8 cellular contexts compared by ENCODE assay signal in genomic region chr19:38850231-38850975, GRCh38. TPM values are rescaled to one million over a fixed set of nuclear protein-coding genes. Genes with fewer than 3 reads are reported as not detected.
DNase-seq lines count a peak whose midpoint lies in the region; ATAC-seq and TF ChIP-seq lines count a peak whose summit lies in the region.

No MANE protein-coding gene starts in this region.

- intact Hi-C loops in esophagus squamous epithelium (cut with DNase I), result no loop called here

- H3K27ac ChIP-seq in DND-41 (ENCODE audit: low read length) (peak overlapping the region; percentile 93), KOPT-K1 (ENCODE audit: low read depth, low read length, poor library complexity, severe bottlenecking) (peak overlapping the region; percentile 99), Peyer's patch (peak overlapping the region; percentile 100), esophagus squamous epithelium (peak overlapping the region; percentile 100), muscle layer of duodenum (ENCODE audit: low read length) (peak overlapping the region; percentile 98)

- TF ChIP-seq POLR2A in Peyer's patch (IDR thresholded peaks at IDR 0.05), result peak; percentile 91 to 99
- TF ChIP-seq POLR2A in esophagus squamous epithelium (IDR thresholded peaks at IDR 0.05), result peak in 3 of 4 donors; percentile 82 to 98 (median 95)

- peak; percentile 84 for ATAC-seq in DND-41 (ENCODE audit: insufficient read depth, low read depth)
- peak; percentile 55 for ATAC-seq in GM21825 (IDR thresholded peaks at IDR 0.05; ENCODE audit: unreplicated experiment)

- H3K36me3 ChIP-seq in DND-41 (ENCODE audit: insufficient read depth, low read length) (peaks cover 37% of the 10 kb centered on the region), KOPT-K1 (ENCODE audit: insufficient read depth, low read length) (peaks cover 37% of the 10 kb centered on the region), Peyer's patch (peaks cover 0 to 24% (median 4%) of the 10 kb centered on the region in 3 donors), esophagus squamous epithelium (peaks cover 18 to 25% (median 23%) of the 10 kb centered on the region in 3 donors), muscle layer of duodenum (ENCODE audit: control insufficient read depth in 1 of 2, insufficient read depth in 2 of 2, low read length in 2 of 2) (peaks cover 16 to 26% of the 10 kb centered on the region in 2 donors)

- peaks cover 48% of the 10 kb centered on the region for H3K79me2 ChIP-seq in DND-41 (ENCODE audit: insufficient read depth, low read length)

- H3K4me2 ChIP-seq in DND-41 (ENCODE audit: insufficient read depth, low read length), result peak overlapping the region; percentile 92

- H3K9me3 ChIP-seq in DND-41 (ENCODE audit: insufficient read depth, low read length, severe bottlenecking), result no peaks in the 10 kb centered on the region
- H3K9me3 ChIP-seq in KOPT-K1 (ENCODE audit: insufficient read depth, low read length, poor library complexity, severe bottlenecking), result no peaks in the 10 kb centered on the region
- no peaks in the 10 kb centered on the region for H3K9me3 ChIP-seq in Peyer's patch
- no peaks in the 10 kb centered on the region for H3K9me3 ChIP-seq in esophagus squamous epithelium
- H3K9me3 ChIP-seq in muscle layer of duodenum (ENCODE audit: control insufficient read depth in 1 of 2, low read length in 2 of 2), result no peaks in the 10 kb centered on the region

- WGBS in esophagus squamous epithelium, 2 donors, result 0 to 1% methylated on average over 20 to 31 of the region's 38 CpGs

- peaks cover 36% of the 10 kb centered on the region for H4K20me1 ChIP-seq in DND-41 (ENCODE audit: insufficient read depth, low read length)

- peaks cover 55% of the 10 kb centered on the region for H3K4me1 ChIP-seq in DND-41 (ENCODE audit: insufficient read depth, low read length)
- peaks cover 0 to 26% (median 22%) of the 10 kb centered on the region in 4 donors for H3K4me1 ChIP-seq in Peyer's patch
- H3K4me1 ChIP-seq in esophagus squamous epithelium, result peaks cover 32 to 60% (median 41%) of the 10 kb centered on the region in 3 donors
- peaks cover 12 to 44% of the 10 kb centered on the region in 2 donors for H3K4me1 ChIP-seq in muscle layer of duodenum (ENCODE audit: control insufficient read depth in 1 of 2, insufficient read depth in 2 of 2, low read length in 2 of 2)

- H2AFZ ChIP-seq in DND-41 (ENCODE audit: low read depth, low read length), result peak overlapping the region; percentile 72

- H3K4me3 ChIP-seq in DND-41 (ENCODE audit: low read depth in 1 of 2, low read length in 2 of 2) (peak overlapping the region; percentile 40 to 78), Peyer's patch (peak overlapping the region; percentile 94 to 100 (median 96)), esophagus squamous epithelium (peak overlapping the region; percentile 80 to 100 (median 91)), muscle layer of duodenum (ENCODE audit: low read depth in 1 of 2, low read length in 2 of 2) (peak overlapping the region; percentile 70 to 85)

- H3K27me3 ChIP-seq in DND-41 (ENCODE audit: insufficient read depth, low read length, poor library complexity), result no peaks in the 10 kb centered on the region
- H3K27me3 ChIP-seq in Peyer's patch, result no peaks in the 10 kb centered on the region
- no peaks in the 10 kb centered on the region for H3K27me3 ChIP-seq in esophagus squamous epithelium
- no peaks in the 10 kb centered on the region for H3K27me3 ChIP-seq in muscle layer of duodenum (ENCODE audit: low read depth, low read length)

- TF ChIP-seq CTCF in DND-41 (IDR thresholded peaks at IDR 0.05; ENCODE audit: borderline replicate concordance, extremely low read depth, low read length, poor library complexity, severe bottlenecking) (peak; percentile 15), Peyer's patch (IDR thresholded peaks at IDR 0.05) (peak; percentile 7 to 55 (median 42)), esophagus squamous epithelium (IDR thresholded peaks at IDR 0.05) (peak in 4 of 6 experiments; percentile 25 to 50 (median 42))

- peak overlapping the region; percentile 99 for H3K9ac ChIP-seq in DND-41 (ENCODE audit: low read depth, low read length)

- DNase-seq in DND-41 (peak; percentile 100), Peyer's patch (peak; percentile 98 to 100 (median 100)), activated T-helper 1 cell treated with Interleukin-2 at 50 U/mL for 16 hours (ENCODE audit: low read depth) (peak; percentile 98), esophagus squamous epithelium (lab: John Stamatoyannopoulos, UW) (peak; percentile 100)
- peak; percentile 95 for DNase-seq in stimulated activated CD8-positive, alpha-beta memory T cell treated with anti-CD3 and anti-CD28 coated beads, Interleukin-7, amount 100 ng/mL, for 24 hours (ENCODE audit: low read depth)

RNA-seq across cellular contexts. Expression of gene HNRNPL, which starts 0.6 kb away (rescaled TPM):
- 100 to 1,000 TPM; 149 to 229 (median 186) TPM for total RNA-seq in Peyer's patch
- total RNA-seq in esophagus squamous epithelium, result 100 to 1,000 TPM; 136 to 186 (median 167) TPM

RNA-seq across cellular contexts. Expression of gene ECH1, which starts 18.8 kb away (rescaled TPM):
- total RNA-seq in Peyer's patch, result 100 to 1,000 TPM; 138 to 276 (median 156) TPM
- total RNA-seq in esophagus squamous epithelium, result 100 to 1,000 TPM in 1 of 4 donors, 10 to 100 TPM in 3; 63.4 to 129 (median 85.9) TPM

RNA-seq across cellular contexts. Expression of gene RINL, which starts 27.7 kb away (rescaled TPM):
- total RNA-seq in Peyer's patch (10 to 100 TPM in 1 of 4 donors, 1 to 10 TPM in 3; 4.6 to 22.3 (median 7.2) TPM), esophagus squamous epithelium (10 to 100 TPM in 1 of 4 donors, 1 to 10 TPM in 3; 4.8 to 14.9 (median 5.7) TPM)

RNA-seq across cellular contexts. Expression of gene LGALS4, which starts 37.7 kb away (rescaled TPM):
- total RNA-seq in Peyer's patch (1,000 to 10,000 TPM; 1,215 to 4,170 (median 2,579) TPM), esophagus squamous epithelium (under 1 TPM in 2 of 4 donors, not detected in 2; 0.62 to 0.76 TPM)

RNA-seq across cellular contexts. Expression of gene SIRT2, which starts 49.0 kb away (rescaled TPM):
- 10 to 100 TPM; 40.4 to 90.9 (median 78.6) TPM for total RNA-seq in Peyer's patch
- 10 to 100 TPM; 39.8 to 71.5 (median 52.7) TPM for total RNA-seq in esophagus squamous epithelium

Comparison
In these comparisons a context has a peak if more than half of its experiments do, and no peak if none do; other contexts are left out.
1. Peak in every context shown above with its lines: DNase-seq, ATAC-seq, H3K4me3 ChIP-seq and H3K27ac ChIP-seq.